In the genomic region with DNA sequence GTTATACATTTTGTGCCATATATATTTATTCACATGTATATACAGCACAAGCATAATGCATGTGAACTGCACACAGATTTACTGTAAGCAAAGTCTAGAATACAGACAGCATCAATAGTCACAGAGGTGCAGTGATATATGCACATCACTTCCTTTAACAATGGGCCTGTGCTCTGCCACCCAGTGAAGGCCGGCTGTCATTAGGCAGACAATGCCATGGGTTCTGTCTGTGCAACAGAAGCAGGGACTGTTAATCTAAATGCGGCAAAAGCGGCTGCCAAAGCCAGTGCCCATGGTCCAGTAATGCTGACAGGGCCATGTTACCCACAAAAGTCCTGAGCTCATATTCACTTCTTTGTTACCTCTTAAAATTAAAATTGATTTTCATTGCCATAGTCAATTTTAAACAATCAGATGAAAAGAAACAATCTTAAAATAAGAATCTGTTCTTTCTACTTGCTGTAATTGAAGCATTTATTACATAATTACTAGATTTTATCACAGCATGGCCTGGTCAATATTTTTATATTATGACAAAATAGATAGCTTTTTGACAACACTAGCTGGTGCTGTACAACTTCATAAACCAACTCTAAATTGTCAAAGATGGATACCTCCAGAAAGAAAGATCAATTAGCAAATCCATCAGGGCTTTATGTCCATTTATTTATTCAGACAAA, we compare ENCODE assay signal across 23 cellular contexts.
DNase-seq lines count a peak whose midpoint lies in the region; TF ChIP-seq lines count a peak whose summit lies in the region.
"Had no signal": no experiment of that assay in that cellular context is flagged by ENCODE, and none has a peak within 500 bp of the region (broad histone marks: within the 10 kb centered on the region; RNA-seq: fewer than 3 reads in every experiment).

No MANE protein-coding gene starts in this region.

- H3K27ac ChIP-seq in substantia nigra (ENCODE audit: low read depth, low read length, poor library complexity, severe bottlenecking) (peak overlapping the region; percentile 26), prostate gland (no peak overlapping the region)
- H3K27ac ChIP-seq: RWPE1 had no signal

- no peak overlapping the region for H3K4me3 ChIP-seq in BE2C (ENCODE audit: low read depth, low read length)
- H3K4me3 ChIP-seq in prostate gland: no peak overlapping the region
- H3K4me3 ChIP-seq: BLaER1, MG63 had no signal

- intact Hi-C loops in prostate gland (cut with DNase I): no loop called here

- H3K9me3 ChIP-seq in BE2C (no peaks in the 10 kb centered on the region), prostate gland (no peaks in the 10 kb centered on the region)
- H3K9me3 ChIP-seq: BLaER1, MG63 had no signal

- H3K36me3 ChIP-seq in BE2C (no peaks in the 10 kb centered on the region), prostate gland (no peaks in the 10 kb centered on the region)

- WGBS in prostate gland: 90% methylated on average over 3 of the region's 3 CpGs

- peak; percentile 59 for DNase-seq in BE2C
- peak; percentile 33 for DNase-seq in cerebellum (ENCODE audit: low spot score)
- DNase-seq in hippocampal formation (lab: John Stamatoyannopoulos, UW): peak; percentile 5 to 38
- DNase-seq in substantia nigra (lab: John Stamatoyannopoulos, UW): peak in 40 of 49 donors; percentile 4 to 83 (median 32)
- no peak for DNase-seq in stimulated activated CD4-positive, alpha-beta T cell treated with anti-CD3 and anti-CD28 coated beads, Interleukin-4, amount 100 ng/mL, for 1 hour
- no peak for DNase-seq in prostate gland (ENCODE audit: low spot score)
- no peak for DNase-seq in stimulated activated CD4-positive, alpha-beta T cell treated with anti-CD3 and anti-CD28 coated beads, Interleukin-2, amount 100 ng/mL, for 48 hours
- DNase-seq: 8988T; ACHN; CD4-positive, alpha-beta memory T cell; COR-L47; GF-D8; HCEC 1CT; IMR-90; KG1; MG63; NCI-H1105 treated with DMSO at 0.1 percent for 48 hours; NCI-H146; NCI-H1930; NCI-H524 treated with DMSO at 0.1 percent for 48 hours; SHP77 had no signal

- TF ChIP-seq POLR2A in prostate gland (IDR thresholded peaks at IDR 0.05): no peak

- TF ChIP-seq CTCF in BE2C (IDR thresholded peaks at IDR 0.05; ENCODE audit: low read depth, low read length): no peak
- no peak for TF ChIP-seq CTCF in prostate gland (IDR thresholded peaks at IDR 0.05)

- H3K4me1 ChIP-seq in BE2C (peaks cover 9% of the 10 kb centered on the region), prostate gland (replicated peaks) (no peaks in the 10 kb centered on the region)

- no peaks in the 10 kb centered on the region for H3K27me3 ChIP-seq in BE2C
- no peaks in the 10 kb centered on the region for H3K27me3 ChIP-seq in prostate gland (replicated peaks; ENCODE audit: insufficient read depth)
- H3K27me3 ChIP-seq: BLaER1, MG63 had no signal

Comparison
In these comparisons a context has a peak if more than half of its experiments do, and no peak if none do; other contexts are left out.
1. DNase-seq: peak in BE2C (single experiment), cerebellum (single experiment), hippocampal formation (2 of 2) and substantia nigra (40 of 49); none in stimulated activated CD4-positive, alpha-beta T cell treated with anti-CD3 and anti-CD28 coated beads, Interleukin-4, amount 100 ng/mL, for 1 hour (single experiment), prostate gland (single experiment) and stimulated activated CD4-positive, alpha-beta T cell treated with anti-CD3 and anti-CD28 coated beads, Interleukin-2, amount 100 ng/mL, for 48 hours (0 of 2).